ENCODE assay signal across 1 cellular context in the genomic region with DNA sequence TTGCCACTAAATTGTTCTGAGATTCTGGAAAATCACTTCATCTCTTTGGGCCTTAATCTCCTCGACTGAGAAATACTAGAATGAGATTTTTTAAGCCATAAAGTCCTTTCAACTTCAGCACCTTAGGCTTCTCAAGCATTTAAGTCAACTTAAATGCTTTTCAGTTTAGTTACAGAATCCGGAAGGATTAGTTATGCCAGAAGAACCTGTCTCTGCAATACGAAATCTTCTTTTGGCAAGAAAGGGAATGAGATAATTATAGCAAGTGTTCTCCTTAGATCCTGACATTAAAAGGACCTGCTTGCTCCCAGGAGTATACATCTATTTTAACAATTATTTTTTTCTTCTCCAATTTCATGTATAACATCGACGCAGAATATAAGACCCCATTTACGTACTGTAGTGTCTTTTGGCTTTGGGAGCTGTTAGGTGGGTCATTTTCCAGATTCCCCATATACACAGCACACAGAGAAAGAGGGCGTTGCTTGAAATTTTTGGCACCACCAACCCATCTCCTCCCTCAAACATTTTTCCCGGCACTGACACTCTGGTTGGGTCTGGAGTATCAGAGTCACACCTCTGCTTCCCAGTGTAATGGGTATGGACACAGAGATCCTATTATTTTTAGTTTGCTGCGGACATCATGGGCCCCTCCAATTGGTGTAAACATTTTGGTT.
TF ChIP-seq lines count a peak whose summit lies in the region.

No MANE protein-coding gene starts in this region.

TF ChIP-seq in SK-N-SH treated with all-trans-retinoic acid at 6 μM for 48 hours, 23 proteins besides CTCF, POLR2A, EP300 and RAD21 (continued from another document):
- TF ChIP-seq, protein P1, sequence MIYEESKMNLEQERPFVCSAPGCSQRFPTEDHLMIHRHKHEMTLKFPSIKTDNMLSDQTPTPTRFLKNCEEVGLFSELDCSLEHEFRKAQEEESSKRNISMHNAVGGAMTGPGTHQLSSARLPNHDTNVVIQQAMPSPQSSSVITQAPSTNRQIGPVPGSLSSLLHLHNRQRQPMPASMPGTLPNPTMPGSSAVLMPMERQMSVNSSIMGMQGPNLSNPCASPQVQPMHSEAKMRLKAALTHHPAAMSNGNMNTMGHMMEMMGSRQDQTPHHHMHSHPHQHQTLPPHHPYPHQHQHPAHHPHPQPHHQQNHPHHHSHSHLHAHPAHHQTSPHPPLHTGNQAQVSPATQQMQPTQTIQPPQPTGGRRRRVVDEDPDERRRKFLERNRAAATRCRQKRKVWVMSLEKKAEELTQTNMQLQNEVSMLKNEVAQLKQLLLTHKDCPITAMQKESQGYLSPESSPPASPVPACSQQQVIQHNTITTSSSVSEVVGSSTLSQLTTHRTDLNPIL (CRISPR knock-in tag; IDR thresholded peaks at IDR 0.05; ENCODE audit: low read depth) = no peak
- no peak for TF ChIP-seq ZFP30 (CRISPR knock-in tag; IDR thresholded peaks at IDR 0.05)
- no peak for TF ChIP-seq RARB (CRISPR knock-in tag; IDR thresholded peaks at IDR 0.05)
- no peak for TF ChIP-seq TOX (CRISPR knock-in tag; IDR thresholded peaks at IDR 0.05; ENCODE audit: borderline replicate concordance)
- no peak for TF ChIP-seq PPARA (CRISPR knock-in tag; IDR thresholded peaks at IDR 0.05; ENCODE audit: borderline replicate concordance)
- TF ChIP-seq ARNTL (CRISPR knock-in tag; IDR thresholded peaks at IDR 0.05; ENCODE audit: borderline replicate concordance, low read depth) = no peak
- no peak for TF ChIP-seq TCF4 (CRISPR knock-in tag; IDR thresholded peaks at IDR 0.05; ENCODE audit: borderline replicate concordance)
- TF ChIP-seq ESRRG (CRISPR knock-in tag; IDR thresholded peaks at IDR 0.05) = no peak
- TF ChIP-seq ZNF565 (CRISPR knock-in tag; conservative IDR thresholded peaks at IDR 0.05; ENCODE audit: low read depth) = no peak
